34 cellular contexts compared by ENCODE assay signal in the genomic region with DNA sequence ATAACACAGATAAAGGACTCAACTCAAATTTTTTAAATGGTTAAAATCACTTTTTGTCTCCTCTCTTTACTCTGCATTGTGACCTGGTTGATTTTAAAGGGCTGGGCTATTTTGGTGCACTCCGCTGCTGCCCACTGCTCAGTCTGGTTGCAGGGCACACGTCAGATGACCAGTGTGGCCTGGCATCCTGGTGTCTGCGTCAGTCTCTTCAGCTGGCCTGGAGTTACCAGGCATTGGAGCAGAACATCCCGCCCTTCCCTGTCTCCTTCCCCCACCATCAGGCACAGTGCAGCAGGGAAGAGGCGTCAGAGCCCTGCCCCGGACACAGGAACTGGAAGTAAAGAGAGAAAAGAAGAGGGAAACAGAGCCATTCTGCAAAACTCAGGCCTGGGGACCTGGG. TPM values are rescaled to one million over a fixed set of nuclear protein-coding genes. Genes with fewer than 3 reads are reported as not detected.
"Had no signal": no experiment of that assay in that cellular context is flagged by ENCODE, and none has a peak within 500 bp of the region (broad histone marks: within the 10 kb centered on the region; RNA-seq: fewer than 3 reads in every experiment).

No MANE protein-coding gene starts in this region.

- H3K9me3 ChIP-seq: adrenal gland, body of pancreas, gastrocnemius medialis, neutrophil, sigmoid colon had no signal

- H3K27ac ChIP-seq: adrenal gland, body of pancreas, gastrocnemius medialis, neutrophil, sigmoid colon had no signal

- H3K4me1 ChIP-seq: adrenal gland, body of pancreas, gastrocnemius medialis, sigmoid colon had no signal

- H3K9me3 Mint-ChIP-seq: activated B cell treated with CpG ODN at 0.5 μM for 24 hours; activated naive CD4-positive, alpha-beta T cell treated with anti-CD3 and anti-CD28 coated beads for 36 hours; activated naive CD8-positive, alpha-beta T cell treated with anti-CD3 and anti-CD28 coated beads for 36 hours; activated T-cell treated with anti-CD3 and anti-CD28 coated beads, Interleukin-2, amount 50 U/mL, for 72 hours; immature natural killer cell; memory B cell; nephron; stimulated activated memory B cell treated with anti-CD40 and anti-IgM and Interleukin-4, amounts not matched to agents 10 μg/mL and 1 μg/mL and 100 μg/mL, for 72 hours; stimulated activated naive CD8-positive, alpha-beta T cell treated with anti-CD3 and anti-CD28 coated beads, Interleukin-15, amount 100 ng/mL, for 72 hours; T-helper 2 cell treated with Interferon-gamma antibody and Interleukin-4, amounts not matched to agents 5 μg/mL and 100 μg/mL, for 36 hours; type B pancreatic cell had no signal

- H3K4me3 Mint-ChIP-seq: activated B cell treated with CpG ODN at 0.5 μM for 24 hours; activated CD8-positive, alpha-beta memory T cell treated with anti-CD3 and anti-CD28 coated beads, Interleukin-2, amount 10 ng/mL, durations not matched to agents 7 days and 5 days; activated CD8-positive, alpha-beta T cell treated with anti-CD3 and anti-CD28 coated beads, Interleukin-2, amount 10 ng/mL, durations not matched to agents 7 days and 5 days; activated naive CD4-positive, alpha-beta T cell treated with anti-CD3 and anti-CD28 coated beads for 36 hours; activated naive CD8-positive, alpha-beta T cell treated with anti-CD3 and anti-CD28 coated beads for 36 hours; activated T-cell treated with anti-CD3 and anti-CD28 coated beads, Interleukin-2, amount 50 U/mL, for 72 hours; immature natural killer cell; memory B cell; nephron; stimulated activated memory B cell treated with anti-CD40 and anti-IgM and Interleukin-4, amounts not matched to agents 10 μg/mL and 1 μg/mL and 100 μg/mL, for 72 hours; stimulated activated naive CD8-positive, alpha-beta T cell treated with anti-CD3 and anti-CD28 coated beads, Interleukin-15, amount 100 ng/mL, for 72 hours; T-helper 2 cell treated with Interferon-gamma antibody and Interleukin-4, amounts not matched to agents 5 μg/mL and 100 μg/mL, for 36 hours; type B pancreatic cell had no signal

- H3K4me2 ChIP-seq: smooth muscle cell had no signal

- H3K4me1 Mint-ChIP-seq: activated B cell treated with CpG ODN at 0.5 μM for 24 hours; activated CD8-positive, alpha-beta memory T cell treated with anti-CD3 and anti-CD28 coated beads, Interleukin-2, amount 10 ng/mL, durations not matched to agents 7 days and 5 days; activated naive CD8-positive, alpha-beta T cell treated with anti-CD3 and anti-CD28 coated beads for 36 hours; immature natural killer cell; memory B cell; nephron; stimulated activated memory B cell treated with anti-CD40 and anti-IgM and Interleukin-4, amounts not matched to agents 10 μg/mL and 1 μg/mL and 100 μg/mL, for 72 hours; stimulated activated naive CD8-positive, alpha-beta T cell treated with anti-CD3 and anti-CD28 coated beads, Interleukin-15, amount 100 ng/mL, for 72 hours had no signal

- H3K27me3 ChIP-seq: body of pancreas had no signal

- H3K4me3 ChIP-seq: adrenal gland, body of pancreas, gastrocnemius medialis, sigmoid colon, smooth muscle cell had no signal

- ATAC-seq: activated CD8-positive, alpha-beta memory T cell treated with anti-CD3 and anti-CD28 coated beads, Interleukin-2, amount 10 ng/mL, durations not matched to agents 7 days and 5 days; activated CD8-positive, alpha-beta T cell treated with anti-CD3 and anti-CD28 coated beads, Interleukin-2, amount 10 ng/mL, durations not matched to agents 7 days and 5 days; activated T-cell treated with anti-CD3 and anti-CD28 coated beads, Interleukin-2, amount 50 U/mL, for 72 hours; body of pancreas; gastrocnemius medialis; stimulated activated memory B cell treated with anti-CD40 and anti-IgM and Interleukin-4, amounts not matched to agents 10 μg/mL and 1 μg/mL and 100 μg/mL, for 72 hours; stimulated activated naive CD8-positive, alpha-beta T cell treated with anti-CD3 and anti-CD28 coated beads, Interleukin-15, amount 100 ng/mL, for 72 hours had no signal

- H3K36me3 ChIP-seq: adrenal gland, gastrocnemius medialis, neutrophil, sigmoid colon had no signal

- H3K36me3 Mint-ChIP-seq: activated CD8-positive, alpha-beta memory T cell treated with anti-CD3 and anti-CD28 coated beads, Interleukin-2, amount 10 ng/mL, durations not matched to agents 7 days and 5 days; activated naive CD8-positive, alpha-beta T cell treated with anti-CD3 and anti-CD28 coated beads for 36 hours; immature natural killer cell; memory B cell; stimulated activated memory B cell treated with anti-CD40 and anti-IgM and Interleukin-4, amounts not matched to agents 10 μg/mL and 1 μg/mL and 100 μg/mL, for 72 hours; type B pancreatic cell had no signal

- H3K27ac Mint-ChIP-seq: activated B cell treated with CpG ODN at 0.5 μM for 24 hours; activated CD8-positive, alpha-beta memory T cell treated with anti-CD3 and anti-CD28 coated beads, Interleukin-2, amount 10 ng/mL, durations not matched to agents 7 days and 5 days; activated CD8-positive, alpha-beta T cell treated with anti-CD3 and anti-CD28 coated beads, Interleukin-2, amount 10 ng/mL, durations not matched to agents 7 days and 5 days; activated naive CD4-positive, alpha-beta T cell treated with anti-CD3 and anti-CD28 coated beads for 36 hours; activated naive CD8-positive, alpha-beta T cell treated with anti-CD3 and anti-CD28 coated beads for 36 hours; activated T-cell treated with anti-CD3 and anti-CD28 coated beads, Interleukin-2, amount 50 U/mL, for 72 hours; immature natural killer cell; memory B cell; nephron; progenitor cell of endocrine pancreas; stimulated activated memory B cell treated with anti-CD40 and anti-IgM and Interleukin-4, amounts not matched to agents 10 μg/mL and 1 μg/mL and 100 μg/mL, for 72 hours; stimulated activated naive CD8-positive, alpha-beta T cell treated with anti-CD3 and anti-CD28 coated beads, Interleukin-15, amount 100 ng/mL, for 72 hours; T-helper 2 cell treated with Interferon-gamma antibody and Interleukin-4, amounts not matched to agents 5 μg/mL and 100 μg/mL, for 36 hours; type B pancreatic cell had no signal

- DNase-seq: activated B cell treated with CpG ODN at 0.5 μM for 24 hours; activated CD8-positive, alpha-beta memory T cell treated with anti-CD3 and anti-CD28 coated beads, Interleukin-2, amount 10 ng/mL, durations not matched to agents 7 days and 5 days; activated CD8-positive, alpha-beta T cell treated with anti-CD3 and anti-CD28 coated beads, Interleukin-2, amount 10 ng/mL, durations not matched to agents 7 days and 5 days; activated naive CD4-positive, alpha-beta T cell treated with anti-CD3 and anti-CD28 coated beads for 36 hours; activated naive CD8-positive, alpha-beta T cell treated with anti-CD3 and anti-CD28 coated beads for 36 hours; activated T-cell treated with anti-CD3 and anti-CD28 coated beads, Interleukin-2, amount 50 U/mL, for 72 hours; adrenal gland; aorta; body of pancreas; dermis blood vessel endothelial cell; effector CD4-positive, alpha-beta T cell; erythroblast; gastrocnemius medialis; hypothalamus; immature natural killer cell; kidney; midbrain; retina; sigmoid colon; stimulated activated CD4-positive, alpha-beta T cell treated with anti-CD3 and anti-CD28 coated beads, Interleukin-1b, Interleukin-23, amount 100 ng/mL, for 48 hours; stimulated activated CD4-positive, alpha-beta T cell treated with anti-CD3 and anti-CD28 coated beads, Interleukin-4, amount 100 ng/mL, for 4 hours; stimulated activated CD8-positive, alpha-beta memory T cell treated with anti-CD3 and anti-CD28 coated beads, Interleukin-4, amount 100 ng/mL, for 48 hours; stimulated activated naive CD8-positive, alpha-beta T cell treated with anti-CD3 and anti-CD28 coated beads, Interleukin-15, amount 100 ng/mL, for 72 hours; substantia nigra; T-helper 1 cell had no signal

RNA-seq across cellular contexts. Expression of gene C1QL2, which starts 8.9 kb away (rescaled TPM):
- total RNA-seq: activated B cell treated with CpG ODN at 0.5 μM for 24 hours; activated CD8-positive, alpha-beta memory T cell treated with anti-CD3 and anti-CD28 coated beads, Interleukin-2, amount 10 ng/mL, durations not matched to agents 7 days and 5 days; activated CD8-positive, alpha-beta T cell treated with anti-CD3 and anti-CD28 coated beads, Interleukin-2, amount 10 ng/mL, durations not matched to agents 7 days and 5 days; activated naive CD4-positive, alpha-beta T cell treated with anti-CD3 and anti-CD28 coated beads for 36 hours; activated naive CD8-positive, alpha-beta T cell treated with anti-CD3 and anti-CD28 coated beads for 36 hours; activated T-cell treated with anti-CD3 and anti-CD28 coated beads, Interleukin-2, amount 50 U/mL, for 72 hours; adrenal gland; aorta; dermis blood vessel endothelial cell; gastrocnemius medialis; kidney; osteocyte; sigmoid colon; smooth muscle cell had no signal
- polyA plus RNA-seq: adrenal gland, immature natural killer cell, sigmoid colon, smooth muscle cell had no signal
